ENCODE assay signal across 10 cellular contexts in genomic region chr12:5511644-5512584, GRCh38.
DNase-seq lines count a peak whose midpoint lies in the region; ATAC-seq, FAIRE-seq and TF ChIP-seq lines count a peak whose summit lies in the region.
"Had no signal": no experiment of that assay in that cellular context is flagged by ENCODE, and none has a peak within 500 bp of the region (broad histone marks: within the 10 kb centered on the region; RNA-seq: fewer than 3 reads in every experiment).

No MANE protein-coding gene starts in this region.

- no peak overlapping the region for H2AFZ ChIP-seq in HCT116 (ENCODE audit: low read depth, low read length, poor library complexity, severe bottlenecking)
- no peak overlapping the region for H2AFZ ChIP-seq in HepG2 (ENCODE audit: low read length)

- no peak for FAIRE-seq in HepG2 (lab: Jason Lieb, UNC)
- FAIRE-seq: urothelium cell line had no signal

- POLR2A ChIA-PET in HCT116 (lab: Charles Lee) (no interaction called here), HepG2 (lab: Yijun Ruan, JAX) (no interaction called here)

- H3K9me3 ChIP-seq in HCT116 (ENCODE audit: control insufficient read depth in 1 of 2, insufficient read depth in 1 of 2, low read depth in 1 of 2, low read length in 2 of 2) (no peaks in the 10 kb centered on the region), HepG2 (ENCODE audit: low read length) (no peaks in the 10 kb centered on the region)

- no peaks in the 10 kb centered on the region for H3K36me3 Mint-ChIP-seq in chondrocyte (ENCODE audit: low read depth)

- H3K4me3 Mint-ChIP-seq in chondrocyte (ENCODE audit: unreplicated experiment) = no peak overlapping the region
- H3K4me3 Mint-ChIP-seq: dendritic cell treated with granulocyte-macrophage colony-stimulating factor and Interleukin-4, amounts not matched to agents 40 ng/mL and 50 ng/mL, for 4 days had no signal

- H3K4me2 ChIP-seq in HCT116 (ENCODE audit: low read length) (peak overlapping the region; percentile 38; the same call in 1 of the 2 replicates), HepG2 (ENCODE audit: low read depth, low read length) (no peak overlapping the region)

- H3K36me3 ChIP-seq in HCT116 (ENCODE audit: control insufficient read depth in 1 of 2, insufficient read depth in 2 of 2, low read length in 2 of 2) = no peaks in the 10 kb centered on the region
- no peaks in the 10 kb centered on the region for H3K36me3 ChIP-seq in HepG2 (replicated peaks in 1 of 2; ENCODE audit: control insufficient read depth in 1 of 2, insufficient read depth in 2 of 2, low read length in 2 of 2)

- peak; percentile 68 for DNase-seq in AG08396 (ENCODE audit: low spot score)
- DNase-seq in HCT116 (ENCODE audit: low read depth, low spot score) = peak; percentile 18
- DNase-seq in chondrocyte (ENCODE audit: low spot score) = no peak
- DNase-seq in HepG2 (ENCODE audit: low spot score) = no peak
- no peak for DNase-seq in T1000 (lab: John Stamatoyannopoulos, UW)
- no peak for DNase-seq in DMS79 treated with DMSO at 0.1 percent for 48 hours (lab: John Stamatoyannopoulos, UW)

- WGBS in HepG2 (ENCODE audit: low lambda C conversion rate) = 28% methylated on average over 32 of the region's 36 CpGs

- peak; percentile 52 to 80 (median 75); a peak in 5 of 6 replicates for TF ChIP-seq CTCF in HCT116 (IDR thresholded peaks at IDR 0.05 in 2 of 3, conservative IDR thresholded peaks at IDR 0.05 in 1 of 3; ENCODE audit: borderline replicate concordance in 1 of 3, insufficient read depth in 1 of 3, low read depth in 2 of 3, low read length in 2 of 3)
- TF ChIP-seq CTCF in chondrocyte (IDR thresholded peaks at IDR 0.05) = peak; percentile 62
- peak; percentile 66 for TF ChIP-seq CTCF in HepG2 (CRISPR knock-in tag; IDR thresholded peaks at IDR 0.05)

- RAD21 ChIA-PET in HCT116 (lab: Charles Lee; ENCODE audit: low non-redundant PET in 1 of 2, low total read pairs in 2 of 2, uncharacterized antibody in 2 of 2, unreplicated experiment in 2 of 2) = no interaction called here

- no peak overlapping the region for H3K9ac ChIP-seq in HCT116 (ENCODE audit: low read length)
- H3K9ac ChIP-seq in HepG2 (ENCODE audit: insufficient read depth, low read depth, low read length) = no peak overlapping the region

- H3K27me3 Mint-ChIP-seq in chondrocyte (ENCODE audit: low read depth) = peaks cover 9% of the 10 kb centered on the region

- H4K20me1 ChIP-seq in HCT116 (ENCODE audit: insufficient read depth) (no peaks in the 10 kb centered on the region), HepG2 (ENCODE audit: insufficient read depth, low read length) (no peaks in the 10 kb centered on the region)

- TF ChIP-seq EP300 in HepG2 (IDR thresholded peaks at IDR 0.05; ENCODE audit: low read depth in 2 of 2, low read length in 2 of 2) (no peak), HepG2 (CRISPR knock-in tag; IDR thresholded peaks at IDR 0.05; ENCODE audit: borderline replicate concordance) (no peak)

- H3K79me2 ChIP-seq in HCT116 (ENCODE audit: insufficient read depth, low read length) (no peaks in the 10 kb centered on the region), HepG2 (ENCODE audit: insufficient read depth, low read length) (no peaks in the 10 kb centered on the region)

- in situ Hi-C loops in HepG2 (cut with HindIII; ENCODE audit: extremely low pct_ligation_motif_present, low pct_unique_long_range_greater_than_20kb) = no loop called here

- H3K4me1 ChIP-seq in HCT116 (ENCODE audit: control insufficient read depth in 1 of 2, insufficient read depth in 2 of 2, low read length in 2 of 2) = no peaks in the 10 kb centered on the region; a peak in 1 of 4 replicates
- H3K4me1 ChIP-seq in HepG2 (ENCODE audit: insufficient read depth, low read length) = no peaks in the 10 kb centered on the region

- no peaks in the 10 kb centered on the region for H3K4me1 Mint-ChIP-seq in chondrocyte (ENCODE audit: low read depth)

- H3K27ac ChIP-seq in HCT116 (ENCODE audit: low read depth, low read length) (no peak overlapping the region), HepG2 (ENCODE audit: extremely low read length, insufficient read depth, low read length) (no peak overlapping the region)

- no peaks in the 10 kb centered on the region for H3K9me2 ChIP-seq in HCT116 (ENCODE audit: insufficient read depth)

- TF ChIP-seq RAD21 in HCT116 (IDR thresholded peaks at IDR 0.05; ENCODE audit: low read depth) (peak; percentile 59), HepG2 (CRISPR knock-in tag; IDR thresholded peaks at IDR 0.05) (0 out of 2 replicates have a peak, but pooled peaks have one; percentile 14)

- BruUV-seq in HCT116 (replicated peaks; lab: Mats Ljungman, UMichigan) (no TSS peak), HepG2 (replicated peaks; lab: Mats Ljungman, UMichigan) (no TSS peak)

- intact Hi-C loops in HCT116 (cut with micrococcal nuclease) (loop anchor here (1.0 to 5.0 kb wide), 3 partner anchors 312 to 489 kb away; no protein-coding TSS in a partner anchor), HepG2 (cut with micrococcal nuclease; ENCODE audit: unreplicated experiment) (no loop called here)

- no peak overlapping the region for H3K4me3 ChIP-seq in HCT116 (replicated peaks in 1 of 2; ENCODE audit: low read depth in 1 of 2, low read length in 2 of 2)
- no peak overlapping the region for H3K4me3 ChIP-seq in HepG2 (replicated peaks in 1 of 3; ENCODE audit: insufficient read depth in 1 of 3, low read depth in 2 of 3, low read length in 3 of 3)

- H3K27me3 ChIP-seq in HCT116 (ENCODE audit: insufficient read depth, low read length) (no peaks in the 10 kb centered on the region; the same call in 1 of the 2 replicates), HepG2 (ENCODE audit: control insufficient read depth in 1 of 2, insufficient read depth in 2 of 2, low read length in 2 of 2) (peaks cover 0 to 8% of the 10 kb centered on the region in 2 experiments; a peak in 2 of 5 replicates)

- no peak for TF ChIP-seq POLR2A in HCT116 (IDR thresholded peaks at IDR 0.05; ENCODE audit: borderline replicate concordance, extremely low read depth, insufficient read depth, insufficient read length)
- no peak for TF ChIP-seq POLR2A in HepG2 (IDR thresholded peaks at IDR 0.05; ENCODE audit: insufficient read depth in 1 of 2, low read depth in 2 of 2, low read length in 2 of 2)

- peak; percentile 91 for ATAC-seq in HCT116
- ATAC-seq in HepG2 = peak; percentile 66
- no peak for ATAC-seq in HG03039 (IDR thresholded peaks at IDR 0.05; ENCODE audit: unreplicated experiment)
- no peak for ATAC-seq in HG03159 (IDR thresholded peaks at IDR 0.05; ENCODE audit: unreplicated experiment)

- H3K27ac Mint-ChIP-seq in chondrocyte (ENCODE audit: unreplicated experiment) = no peak overlapping the region
- H3K27ac Mint-ChIP-seq: dendritic cell treated with granulocyte-macrophage colony-stimulating factor and Interleukin-4, amounts not matched to agents 40 ng/mL and 50 ng/mL, for 4 days had no signal

- CTCF ChIA-PET in HCT116 (lab: Charles Lee) = interaction anchor here (1.0 kb wide), 1 partner anchor 13 kb away, joined by 4 read pairs; no protein-coding TSS in a partner anchor
- CTCF ChIA-PET in HepG2 (lab: Yijun Ruan, JAX; ENCODE audit: low intra/inter-chr PET ratio, low total read pairs) = no interaction called here

- no peaks in the 10 kb centered on the region for H3K9me3 Mint-ChIP-seq in chondrocyte (ENCODE audit: low read depth)
- H3K9me3 Mint-ChIP-seq: dendritic cell treated with granulocyte-macrophage colony-stimulating factor and Interleukin-4, amounts not matched to agents 40 ng/mL and 50 ng/mL, for 4 days had no signal

TF ChIP-seq in HepG2, 621 proteins besides CTCF, POLR2A, EP300 and RAD21:
- TF ChIP-seq FOXK2 (IDR thresholded peaks at IDR 0.05) (no peak), STAG1 (CRISPR knock-in tag; IDR thresholded peaks at IDR 0.05) (peak; percentile 58), CREB1 (IDR thresholded peaks at IDR 0.05) (peak; percentile 4; the same call in 1 of the 2 replicates), CREB1 (CRISPR knock-in tag; IDR thresholded peaks at IDR 0.05) (no peak)

Comparison
In these comparisons a context has a peak if more than half of its experiments do, and no peak if none do; other contexts are left out.
1. DNase-seq: peak in AG08396 (single experiment) and HCT116 (single experiment); none in chondrocyte (single experiment), HepG2 (single experiment), T1000 (single experiment) and DMS79 treated with DMSO at 0.1 percent for 48 hours (single experiment).
2. ATAC-seq: peak in HCT116 (single experiment) and HepG2 (single experiment); none in HG03039 (single experiment) and HG03159 (single experiment).
3. Peak in every context shown above with its lines, with median percentiles within 50 percentile points of each other: CTCF ChIP-seq.